ENCODE assay signal across 9 cellular contexts in genomic region chr10:80509403-80510161, GRCh38. TPM values are rescaled to one million over a fixed set of nuclear protein-coding genes. Genes with fewer than 3 reads are reported as not detected.
DNase-seq lines count a peak whose midpoint lies in the region; ATAC-seq and FAIRE-seq lines count a peak whose summit lies in the region.
"Had no signal": no experiment of that assay in that cellular context is flagged by ENCODE, and none has a peak within 500 bp of the region (broad histone marks: within the 10 kb centered on the region; RNA-seq: fewer than 3 reads in every experiment).

No MANE protein-coding gene starts in this region.

- peak overlapping the region; percentile 90 to 99 (median 96) for H3K4me2 ChIP-seq in BLaER1 treated with 17β-estradiol and CSF1 and Interleukin-3, amounts not matched to agents 10 nM and 100 nM

- peaks cover 30 to 64% (median 50%) of the 10 kb centered on the region in 7 donors for H3K4me1 Mint-ChIP-seq in naive thymus-derived CD4-positive, alpha-beta T cell

- POLR2A ChIA-PET in naive thymus-derived CD4-positive, alpha-beta T cell (lab: Charles Lee) = interaction anchor here (0.6 to 3.8 kb wide), 9 partner anchors 8 to 127 kb away, joined by 3 to 17 read pairs (median 5); no protein-coding TSS in a partner anchor

- peak; percentile 94 to 95 for DNase-seq in SJSA1 (ENCODE audit: low read depth in 1 of 2, low spot score in 2 of 2)
- peak; percentile 59 for DNase-seq in epidermal melanocyte (ENCODE audit: insufficient read length, low spot score)
- no peak for DNase-seq in naive thymus-derived CD4-positive, alpha-beta T cell
- DNase-seq in GM19239 (ENCODE audit: insufficient read length, low spot score) = no peak
- no peak for DNase-seq in NCI-H1930 (lab: John Stamatoyannopoulos, UW)
- DNase-seq: activated T-cell treated with anti-CD3 and anti-CD28 coated beads, Interleukin-2, amount 50 U/mL, for 1 hour had no signal

- intact Hi-C loops in naive thymus-derived CD4-positive, alpha-beta T cell (cut with micrococcal nuclease) = no loop called here

- H3K27me3 Mint-ChIP-seq in naive thymus-derived CD4-positive, alpha-beta T cell = no peaks in the 10 kb centered on the region

- H3K27ac ChIP-seq in BLaER1 treated with 17β-estradiol and CSF1 and Interleukin-3, amounts not matched to agents 10 nM and 100 nM = peak overlapping the region; percentile 18 to 97 (median 79); a peak in 21 of 22 replicates
- peak overlapping the region; percentile 44 for H3K27ac ChIP-seq in SJSA1
- peak overlapping the region; percentile 9 for H3K27ac ChIP-seq in naive thymus-derived CD4-positive, alpha-beta T cell (ENCODE audit: low read depth, low read length)

- FAIRE-seq in GM19239 (lab: Jason Lieb, UNC) = no peak

- H3K4me3 ChIP-seq in BLaER1 treated with 17β-estradiol and CSF1 and Interleukin-3, amounts not matched to agents 10 nM and 100 nM = peak overlapping the region in 8 of 10 experiments; percentile 18 to 50 (median 38); a peak in 14 of 20 replicates
- no peak overlapping the region for H3K4me3 ChIP-seq in SJSA1
- H3K4me3 ChIP-seq in naive thymus-derived CD4-positive, alpha-beta T cell (ENCODE audit: low read length) = no peak overlapping the region

- peaks cover 62 to 99% (median 86%) of the 10 kb centered on the region in 11 experiments for H4K20me1 ChIP-seq in BLaER1 treated with 17β-estradiol and CSF1 and Interleukin-3, amounts not matched to agents 10 nM and 100 nM

- H3K9me3 ChIP-seq in BLaER1 treated with 17β-estradiol and CSF1 and Interleukin-3, amounts not matched to agents 10 nM and 100 nM (replicated peaks in 1 of 11) = no peaks in the 10 kb centered on the region
- H3K9me3 ChIP-seq in SJSA1 (replicated peaks) = no peaks in the 10 kb centered on the region
- H3K9me3 ChIP-seq in naive thymus-derived CD4-positive, alpha-beta T cell (ENCODE audit: control insufficient read depth in 2 of 3, low read length in 3 of 3) = no peaks in the 10 kb centered on the region

- no peaks in the 10 kb centered on the region for H3K27me3 ChIP-seq in BLaER1 treated with 17β-estradiol and CSF1 and Interleukin-3, amounts not matched to agents 10 nM and 100 nM
- no peaks in the 10 kb centered on the region for H3K27me3 ChIP-seq in SJSA1 (replicated peaks)
- no peaks in the 10 kb centered on the region for H3K27me3 ChIP-seq in naive thymus-derived CD4-positive, alpha-beta T cell (ENCODE audit: control insufficient read depth in 2 of 2, insufficient read depth in 2 of 2, low read length in 2 of 2)

- H3K4me3 Mint-ChIP-seq in naive thymus-derived CD4-positive, alpha-beta T cell = peak overlapping the region in 2 of 10 donors; percentile 6 to 36

- H3K27ac Mint-ChIP-seq in naive thymus-derived CD4-positive, alpha-beta T cell = peak overlapping the region in 8 of 9 donors; percentile 44 to 94 (median 88)

- H3K9ac ChIP-seq in BLaER1 treated with 17β-estradiol and CSF1 and Interleukin-3, amounts not matched to agents 10 nM and 100 nM = peak overlapping the region; percentile 4 to 77 (median 54); a peak in 21 of 22 replicates

- CTCF ChIA-PET in naive thymus-derived CD4-positive, alpha-beta T cell (lab: Charles Lee) = interaction anchor here (0.8 to 21.4 kb wide), 5 partner anchors 10 to 131 kb away, joined by 3 to 839 read pairs (median 4); partner anchors contain the start of gene TSPAN14

- peaks cover 99 to 100% (median 100%) of the 10 kb centered on the region in 10 experiments for H3K4me1 ChIP-seq in BLaER1 treated with 17β-estradiol and CSF1 and Interleukin-3, amounts not matched to agents 10 nM and 100 nM
- H3K4me1 ChIP-seq in SJSA1 (replicated peaks) = peaks cover 60% of the 10 kb centered on the region
- peaks cover 15 to 31% of the 10 kb centered on the region in 2 donors for H3K4me1 ChIP-seq in naive thymus-derived CD4-positive, alpha-beta T cell (ENCODE audit: control insufficient read depth in 2 of 2, insufficient read depth in 2 of 2, low read length in 2 of 2)

- peaks cover 0 to 4% (median 0%) of the 10 kb centered on the region in 11 donors for H3K9me3 Mint-ChIP-seq in naive thymus-derived CD4-positive, alpha-beta T cell

- no peak for ATAC-seq in naive thymus-derived CD4-positive, alpha-beta T cell
- ATAC-seq in activated CD4-positive, CD25-positive, alpha-beta regulatory T cell treated with anti-CD3 and anti-CD28 coated beads, Interleukin-2, amount 50 U/mL, for 24 hours = no peak
- ATAC-seq in GM19455 (IDR thresholded peaks at IDR 0.05; ENCODE audit: unreplicated experiment) = no peak

- H3K36me3 Mint-ChIP-seq in naive thymus-derived CD4-positive, alpha-beta T cell = peaks cover 8 to 36% (median 27%) of the 10 kb centered on the region in 5 donors

- peaks cover 78 to 98% (median 93%) of the 10 kb centered on the region in 11 experiments for H3K36me3 ChIP-seq in BLaER1 treated with 17β-estradiol and CSF1 and Interleukin-3, amounts not matched to agents 10 nM and 100 nM
- peaks cover 77% of the 10 kb centered on the region for H3K36me3 ChIP-seq in SJSA1
- H3K36me3 ChIP-seq in naive thymus-derived CD4-positive, alpha-beta T cell (ENCODE audit: control insufficient read depth in 2 of 3, insufficient read depth in 3 of 3, low read length in 3 of 3) = peaks cover 40 to 80% (median 40%) of the 10 kb centered on the region in 3 experiments

RNA-seq across cellular contexts. Expression of gene SH2D4B, which starts 28.1 kb away (rescaled TPM):
- 0.08 TPM in 1 of 2 replicates, not detected in the other for total RNA-seq in SJSA1 (2014; rRNA removed; shearing (Covaris generic))
- under 1 TPM; 0.10 to 0.51 (median 0.14) TPM for total RNA-seq in naive thymus-derived CD4-positive, alpha-beta T cell
- polyA plus RNA-seq in naive thymus-derived CD4-positive, alpha-beta T cell = not detected

RNA-seq across cellular contexts. Expression of gene TSPAN14, which starts 55.5 kb away (rescaled TPM):
- 60.8 and 65.8 TPM in 2 replicates for total RNA-seq in SJSA1 (2014; rRNA removed; shearing (Covaris generic))
- 100 to 1,000 TPM; 135 to 165 (median 160) TPM for total RNA-seq in naive thymus-derived CD4-positive, alpha-beta T cell
- 100 to 1,000 TPM; 179 to 386 TPM for polyA plus RNA-seq in naive thymus-derived CD4-positive, alpha-beta T cell

Comparison
In these comparisons a context has a peak if more than half of its experiments do, and no peak if none do; other contexts are left out.
1. H3K27ac ChIP-seq: peak in every context shown above with its lines; median percentile 79 in BLaER1 treated with 17β-estradiol and CSF1 and Interleukin-3, amounts not matched to agents 10 nM and 100 nM; 44 in SJSA1; 9 in naive thymus-derived CD4-positive, alpha-beta T cell.
2. H3K4me3 ChIP-seq: peak in BLaER1 treated with 17β-estradiol and CSF1 and Interleukin-3, amounts not matched to agents 10 nM and 100 nM (8 of 10); none in SJSA1 (single experiment) and naive thymus-derived CD4-positive, alpha-beta T cell (single experiment).
3. DNase-seq: peak in SJSA1 (2 of 2) and epidermal melanocyte (single experiment); none in naive thymus-derived CD4-positive, alpha-beta T cell (0 of 9), GM19239 (single experiment) and NCI-H1930 (0 of 2).